ENCODE assay signal across 8 cellular contexts in genomic region chr2:230824406-230824978, GRCh38. TPM values are rescaled to one million over a fixed set of nuclear protein-coding genes. Genes with fewer than 3 reads are reported as not detected.
DNase-seq lines count a peak whose midpoint lies in the region; ATAC-seq and TF ChIP-seq lines count a peak whose summit lies in the region.

No MANE protein-coding gene starts in this region.

- no peak overlapping the region for H3K23ac ChIP-seq in trophoblast cell (ENCODE audit: low read length)

- POLR2A ChIA-PET in CD4-positive, alpha-beta memory T cell (lab: Charles Lee; ENCODE audit: partially characterized antibody) = interaction anchor here (0.5 to 1.5 kb wide), 4 partner anchors 19 to 665 kb away, joined by 3 to 7 read pairs (median 3); no protein-coding TSS in a partner anchor

- peak; percentile 60 to 74 (median 71) for DNase-seq in CD4-positive, alpha-beta memory T cell
- DNase-seq in NCI-H1048 (lab: John Stamatoyannopoulos, UW) (peak; percentile 19), SK-N-DZ (ENCODE audit: low spot score) (peak; percentile 82), glutamatergic neuron (peak; percentile 50), trophoblast cell (peak; percentile 17 to 89)
- peak; percentile 59 for DNase-seq in activated naive CD8-positive, alpha-beta T cell treated with anti-CD3 and anti-CD28 coated beads for 36 hours

- H2BK12ac ChIP-seq in trophoblast cell (ENCODE audit: low read length) = no peak overlapping the region

- H3K27ac Mint-ChIP-seq in CD4-positive, alpha-beta memory T cell = peak overlapping the region in 1 of 7 donors; percentile 68
- no peak overlapping the region for H3K27ac Mint-ChIP-seq in activated naive CD8-positive, alpha-beta T cell treated with anti-CD3 and anti-CD28 coated beads for 36 hours
- no peak overlapping the region for H3K27ac Mint-ChIP-seq in glutamatergic neuron (ENCODE audit: unreplicated experiment)

- no CpG with 5 or more reads among the region's 14 CpGs for WGBS in trophoblast cell (ENCODE audit: extremely low coverage, insufficient coverage, insufficient read length)

- CTCF ChIA-PET in CD4-positive, alpha-beta memory T cell (lab: Charles Lee; ENCODE audit: partially characterized antibody) = interaction anchor here (0.6 to 6.2 kb wide), 54 partner anchors 9 to 816 kb away, joined by 3 to 80 read pairs (median 4); partner anchors contain the start of genes ITM2C and SPATA3

- no peak overlapping the region for H2BK5ac ChIP-seq in trophoblast cell (ENCODE audit: low read depth, low read length, poor library complexity)

- no peak overlapping the region for H3K4ac ChIP-seq in trophoblast cell (ENCODE audit: low read depth, low read length)

- peaks cover 22 to 23% of the 10 kb centered on the region in 2 donors for H3K27me3 Mint-ChIP-seq in CD4-positive, alpha-beta memory T cell
- H3K27me3 Mint-ChIP-seq in activated naive CD8-positive, alpha-beta T cell treated with anti-CD3 and anti-CD28 coated beads for 36 hours = peaks cover 38% of the 10 kb centered on the region
- peaks cover 8% of the 10 kb centered on the region for H3K27me3 Mint-ChIP-seq in glutamatergic neuron (ENCODE audit: unreplicated experiment)

- H3K9me3 ChIP-seq in CD4-positive, alpha-beta memory T cell (ENCODE audit: control insufficient read depth in 1 of 2, low read length in 2 of 2) = no peaks in the 10 kb centered on the region
- H3K9me3 ChIP-seq in trophoblast cell (ENCODE audit: insufficient read depth, low read depth, low read length) = no peaks in the 10 kb centered on the region

- no peak overlapping the region for H4K91ac ChIP-seq in trophoblast cell (ENCODE audit: low read depth, low read length)

- peak; percentile 86 for TF ChIP-seq CTCF in glutamatergic neuron (IDR thresholded peaks at IDR 0.05; ENCODE audit: partially characterized antibody, unreplicated experiment)

- H3K18ac ChIP-seq in trophoblast cell (ENCODE audit: low read length) = no peak overlapping the region

- H3K79me1 ChIP-seq in trophoblast cell (ENCODE audit: low read length) = no peaks in the 10 kb centered on the region

- H4K8ac ChIP-seq in trophoblast cell (ENCODE audit: low read depth, low read length) = no peak overlapping the region

- no peak overlapping the region for H3K4me3 ChIP-seq in CD4-positive, alpha-beta memory T cell (ENCODE audit: low read length in 2 of 2)
- no peak overlapping the region for H3K4me3 ChIP-seq in trophoblast cell (ENCODE audit: low read depth, low read length)

- no peak overlapping the region for H2AK5ac ChIP-seq in trophoblast cell (ENCODE audit: low read length)

- H3K4me3 Mint-ChIP-seq in CD4-positive, alpha-beta memory T cell = peak overlapping the region in 7 of 8 donors; percentile 35 to 69 (median 60)
- no peak overlapping the region for H3K4me3 Mint-ChIP-seq in activated naive CD8-positive, alpha-beta T cell treated with anti-CD3 and anti-CD28 coated beads for 36 hours
- peak overlapping the region; percentile 22 for H3K4me3 Mint-ChIP-seq in glutamatergic neuron (ENCODE audit: unreplicated experiment)

- H3K79me2 ChIP-seq in trophoblast cell (ENCODE audit: control insufficient read depth, insufficient read depth, low read length, poor library complexity) = no peaks in the 10 kb centered on the region

- H2BK120ac ChIP-seq in trophoblast cell (ENCODE audit: insufficient read depth, low read length, poor library complexity) = no peak overlapping the region

- no peak overlapping the region for H4K12ac ChIP-seq in trophoblast cell (ENCODE audit: low read depth, low read length)

- peaks cover 16% of the 10 kb centered on the region for H3K4me1 ChIP-seq in CD4-positive, alpha-beta memory T cell (ENCODE audit: insufficient read depth, low read length)
- H3K4me1 ChIP-seq in trophoblast cell (ENCODE audit: control insufficient read depth in 1 of 2, insufficient read depth in 2 of 2, low read length in 2 of 2) = no peaks in the 10 kb centered on the region

- peaks cover 2 to 13% (median 8%) of the 10 kb centered on the region in 4 donors for H3K4me1 Mint-ChIP-seq in CD4-positive, alpha-beta memory T cell
- peaks cover 5% of the 10 kb centered on the region for H3K4me1 Mint-ChIP-seq in activated naive CD8-positive, alpha-beta T cell treated with anti-CD3 and anti-CD28 coated beads for 36 hours
- no peaks in the 10 kb centered on the region for H3K4me1 Mint-ChIP-seq in glutamatergic neuron (ENCODE audit: low read depth, unreplicated experiment)

- peaks cover 3 to 13% of the 10 kb centered on the region in 2 donors for H3K36me3 Mint-ChIP-seq in CD4-positive, alpha-beta memory T cell
- H3K36me3 Mint-ChIP-seq in activated naive CD8-positive, alpha-beta T cell treated with anti-CD3 and anti-CD28 coated beads for 36 hours = no peaks in the 10 kb centered on the region
- H3K36me3 Mint-ChIP-seq in glutamatergic neuron (ENCODE audit: unreplicated experiment) = no peaks in the 10 kb centered on the region

- no peak overlapping the region for H3K4me2 ChIP-seq in trophoblast cell (ENCODE audit: low read length)

- ATAC-seq in GM21423 (IDR thresholded peaks at IDR 0.05; ENCODE audit: unreplicated experiment) = peak; percentile 51
- no peak for ATAC-seq in HG03139 (IDR thresholded peaks at IDR 0.05; ENCODE audit: unreplicated experiment)

- no peak overlapping the region for H3K27ac ChIP-seq in CD4-positive, alpha-beta memory T cell (ENCODE audit: low read depth, low read length)
- no peak overlapping the region for H3K27ac ChIP-seq in trophoblast cell (ENCODE audit: low read depth, low read length)

- intact Hi-C loops in CD4-positive, alpha-beta memory T cell (cut with micrococcal nuclease) = loop anchor here (1.0 to 5.0 kb wide), 3 partner anchors 163 to 628 kb away; no protein-coding TSS in a partner anchor

- H2AFZ ChIP-seq in trophoblast cell (ENCODE audit: insufficient read depth, low read length, poor library complexity) = no peak overlapping the region

- H3K36me3 ChIP-seq in CD4-positive, alpha-beta memory T cell (ENCODE audit: insufficient read depth, low read length) = peaks cover 4% of the 10 kb centered on the region
- peaks cover 3% of the 10 kb centered on the region in 2 experiments for H3K36me3 ChIP-seq in trophoblast cell (ENCODE audit: control insufficient read depth in 1 of 2, insufficient read depth in 2 of 2, low read length in 2 of 2)

- H3K9ac ChIP-seq in trophoblast cell (ENCODE audit: low read length) = no peak overlapping the region

- H3K14ac ChIP-seq in trophoblast cell (ENCODE audit: low read length) = no peak overlapping the region

- no peaks in the 10 kb centered on the region for H3K27me3 ChIP-seq in CD4-positive, alpha-beta memory T cell (ENCODE audit: insufficient read depth, low read length)
- no peaks in the 10 kb centered on the region for H3K27me3 ChIP-seq in trophoblast cell (ENCODE audit: insufficient read depth, low read length)

- peaks cover 0 to 2% (median 0%) of the 10 kb centered on the region in 8 donors for H3K9me3 Mint-ChIP-seq in CD4-positive, alpha-beta memory T cell
- no peaks in the 10 kb centered on the region for H3K9me3 Mint-ChIP-seq in activated naive CD8-positive, alpha-beta T cell treated with anti-CD3 and anti-CD28 coated beads for 36 hours
- peaks cover 4% of the 10 kb centered on the region for H3K9me3 Mint-ChIP-seq in glutamatergic neuron (ENCODE audit: unreplicated experiment)

RNA-seq across cellular contexts. Expression of gene ITM2C, which starts 40.2 kb away (rescaled TPM):
- 10 to 100 TPM; 24.1 to 24.3 TPM for total RNA-seq in CD4-positive, alpha-beta memory T cell
- polyA plus RNA-seq in CD4-positive, alpha-beta memory T cell = 10 to 100 TPM; 32.5 to 40.8 TPM
- 94.1 and 96.8 TPM in 2 replicates for polyA plus RNA-seq in SK-N-DZ (2014; cell fraction: cytosol; rRNA removed)
- 45.4 and 55.7 TPM in 2 replicates for polyA plus RNA-seq in SK-N-DZ (2014; cell fraction: nucleus; rRNA removed)
- total RNA-seq in activated naive CD8-positive, alpha-beta T cell treated with anti-CD3 and anti-CD28 coated beads for 36 hours = 10 to 100 TPM; 69.9 to 73.6 TPM
- 72.0 TPM for total RNA-seq in glutamatergic neuron (ENCODE audit: unreplicated experiment)
- 306 and 337 TPM in 2 replicates for polyA plus RNA-seq in trophoblast cell (2013)

Comparison
In these comparisons a context has a peak if more than half of its experiments do, and no peak if none do; other contexts are left out.
1. DNase-seq: peak in every context shown above with its lines; median percentile 82 in SK-N-DZ; 71 in CD4-positive, alpha-beta memory T cell; 59 in activated naive CD8-positive, alpha-beta T cell treated with anti-CD3 and anti-CD28 coated beads for 36 hours; 53 in trophoblast cell; 50 in glutamatergic neuron; 19 in NCI-H1048.